1 cellular context compared by ENCODE assay signal in genomic region chr9:72509635-72510034, GRCh38.
A peak's percentile ranks its signal among the peaks of the same experiment; 100 is the strongest.
TF ChIP-seq lines count a peak whose summit lies in the region.

No MANE protein-coding gene starts in this region.

TF ChIP-seq in K562, 482 proteins besides CTCF, POLR2A, EP300 and RAD21:
- TF ChIP-seq ZNF318 (IDR thresholded peaks at IDR 0.05; ENCODE audit: borderline replicate concordance in 1 of 2, low read depth in 1 of 2) (no peak), FOSL1 (tag; conservative IDR thresholded peaks at IDR 0.05) (peak; percentile 60)
